In the genomic region with DNA sequence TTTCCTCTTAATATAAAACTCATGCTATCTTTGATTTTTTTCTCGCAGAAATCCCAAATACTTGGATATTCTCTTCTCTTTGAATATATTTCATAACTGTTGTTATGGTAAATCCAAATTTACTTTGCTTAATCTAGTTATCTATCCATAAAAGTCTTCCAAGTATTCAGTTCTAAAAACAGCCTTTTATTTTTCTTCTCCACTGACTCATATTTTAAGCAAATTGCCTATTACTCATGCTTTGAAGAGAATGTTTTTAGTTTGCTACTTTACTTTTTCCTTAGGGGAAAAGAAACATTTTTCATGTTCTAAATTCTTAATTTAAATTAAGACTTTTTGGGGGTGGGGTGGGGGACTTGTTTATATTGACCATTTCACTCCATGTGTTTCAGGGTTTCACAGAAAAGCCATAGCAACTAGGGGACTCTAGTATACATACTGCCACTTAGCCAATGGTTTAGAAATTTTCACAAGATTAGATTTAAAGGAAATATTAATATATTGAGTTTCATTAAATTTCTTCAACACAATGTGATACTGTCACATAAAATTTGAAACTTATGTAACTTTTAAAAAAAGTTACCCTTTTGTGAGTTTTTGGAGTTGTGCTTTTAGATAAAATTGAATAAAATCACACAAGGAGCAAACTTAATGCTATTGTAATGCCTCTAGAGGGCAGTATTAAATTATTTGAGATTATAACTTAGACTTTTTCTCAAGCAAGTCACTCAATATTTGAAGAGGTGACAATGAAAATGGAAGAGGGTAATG, we compare ENCODE assay signal across 1 cellular context.
TF ChIP-seq lines count a peak whose summit lies in the region.

No MANE protein-coding gene starts in this region.

TF ChIP-seq in GM23338, 12 proteins besides CTCF, POLR2A, EP300 and RAD21 (continued from another document):
- TF ChIP-seq EZH2phosphoT487 (IDR thresholded peaks at IDR 0.05; ENCODE audit: unreplicated experiment) = no peak
- TF ChIP-seq ZNF331 (CRISPR knock-in tag; IDR thresholded peaks at IDR 0.05; ENCODE audit: low read depth) = no peak
- TF ChIP-seq NANOG (IDR thresholded peaks at IDR 0.05; ENCODE audit: borderline replicate concordance) = no peak
- TF ChIP-seq EZH2 (IDR thresholded peaks at IDR 0.05; ENCODE audit: low read depth, unreplicated experiment) = no peak
- TF ChIP-seq, protein P1, sequence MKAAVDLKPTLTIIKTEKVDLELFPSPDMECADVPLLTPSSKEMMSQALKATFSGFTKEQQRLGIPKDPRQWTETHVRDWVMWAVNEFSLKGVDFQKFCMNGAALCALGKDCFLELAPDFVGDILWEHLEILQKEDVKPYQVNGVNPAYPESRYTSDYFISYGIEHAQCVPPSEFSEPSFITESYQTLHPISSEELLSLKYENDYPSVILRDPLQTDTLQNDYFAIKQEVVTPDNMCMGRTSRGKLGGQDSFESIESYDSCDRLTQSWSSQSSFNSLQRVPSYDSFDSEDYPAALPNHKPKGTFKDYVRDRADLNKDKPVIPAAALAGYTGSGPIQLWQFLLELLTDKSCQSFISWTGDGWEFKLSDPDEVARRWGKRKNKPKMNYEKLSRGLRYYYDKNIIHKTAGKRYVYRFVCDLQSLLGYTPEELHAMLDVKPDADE (IDR thresholded peaks at IDR 0.05) = no peak
- TF ChIP-seq, protein P2, sequence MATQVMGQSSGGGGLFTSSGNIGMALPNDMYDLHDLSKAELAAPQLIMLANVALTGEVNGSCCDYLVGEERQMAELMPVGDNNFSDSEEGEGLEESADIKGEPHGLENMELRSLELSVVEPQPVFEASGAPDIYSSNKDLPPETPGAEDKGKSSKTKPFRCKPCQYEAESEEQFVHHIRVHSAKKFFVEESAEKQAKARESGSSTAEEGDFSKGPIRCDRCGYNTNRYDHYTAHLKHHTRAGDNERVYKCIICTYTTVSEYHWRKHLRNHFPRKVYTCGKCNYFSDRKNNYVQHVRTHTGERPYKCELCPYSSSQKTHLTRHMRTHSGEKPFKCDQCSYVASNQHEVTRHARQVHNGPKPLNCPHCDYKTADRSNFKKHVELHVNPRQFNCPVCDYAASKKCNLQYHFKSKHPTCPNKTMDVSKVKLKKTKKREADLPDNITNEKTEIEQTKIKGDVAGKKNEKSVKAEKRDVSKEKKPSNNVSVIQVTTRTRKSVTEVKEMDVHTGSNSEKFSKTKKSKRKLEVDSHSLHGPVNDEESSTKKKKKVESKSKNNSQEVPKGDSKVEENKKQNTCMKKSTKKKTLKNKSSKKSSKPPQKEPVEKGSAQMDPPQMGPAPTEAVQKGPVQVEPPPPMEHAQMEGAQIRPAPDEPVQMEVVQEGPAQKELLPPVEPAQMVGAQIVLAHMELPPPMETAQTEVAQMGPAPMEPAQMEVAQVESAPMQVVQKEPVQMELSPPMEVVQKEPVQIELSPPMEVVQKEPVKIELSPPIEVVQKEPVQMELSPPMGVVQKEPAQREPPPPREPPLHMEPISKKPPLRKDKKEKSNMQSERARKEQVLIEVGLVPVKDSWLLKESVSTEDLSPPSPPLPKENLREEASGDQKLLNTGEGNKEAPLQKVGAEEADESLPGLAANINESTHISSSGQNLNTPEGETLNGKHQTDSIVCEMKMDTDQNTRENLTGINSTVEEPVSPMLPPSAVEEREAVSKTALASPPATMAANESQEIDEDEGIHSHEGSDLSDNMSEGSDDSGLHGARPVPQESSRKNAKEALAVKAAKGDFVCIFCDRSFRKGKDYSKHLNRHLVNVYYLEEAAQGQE (IDR thresholded peaks at IDR 0.05; ENCODE audit: unreplicated experiment) = no peak
- no peak for TF ChIP-seq ZNF114 (CRISPR knock-in tag; IDR thresholded peaks at IDR 0.05)
